25 cellular contexts compared by ENCODE assay signal in the genomic region with DNA sequence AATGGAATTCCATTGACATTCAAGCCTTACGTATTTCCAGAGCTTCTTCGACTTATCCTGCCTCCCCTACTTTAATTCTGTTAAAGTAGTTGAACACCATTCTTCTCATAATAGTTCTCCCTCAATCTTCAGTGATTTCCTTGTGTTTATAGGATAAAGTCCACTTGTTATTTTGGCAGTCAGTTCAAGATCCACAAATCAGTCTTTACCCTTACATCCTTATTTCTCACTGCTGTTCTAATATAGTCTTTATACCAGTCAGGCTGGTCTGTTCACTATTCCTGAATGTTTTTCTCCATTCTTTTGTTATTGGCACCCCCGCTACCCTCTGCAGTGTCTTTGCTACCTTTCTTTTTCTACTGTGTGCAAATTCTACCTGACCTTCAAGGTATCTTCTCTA.
"Had no signal": no experiment of that assay in that cellular context is flagged by ENCODE, and none has a peak within 500 bp of the region (broad histone marks: within the 10 kb centered on the region; RNA-seq: fewer than 3 reads in every experiment).

No MANE protein-coding gene starts in this region.

- FAIRE-seq: endometrium, urothelium cell line had no signal

- H3K4me3 ChIP-seq: gastrocnemius medialis, left lung, right lobe of liver, testis, tibial artery, upper lobe of left lung had no signal

- H2AFZ ChIP-seq: parathyroid adenoma had no signal

- H3K27me3 ChIP-seq: gastrocnemius medialis, left lung, right lobe of liver, testis, tibial artery, upper lobe of left lung had no signal

- H3K27ac ChIP-seq: gastrocnemius medialis, left lung, parathyroid adenoma, right lobe of liver, tibial artery, upper lobe of left lung had no signal

- H3K4me3 Mint-ChIP-seq: effector memory CD8-positive, alpha-beta T cell; naive thymus-derived CD8-positive, alpha-beta T cell; neural crest cell; stimulated activated memory B cell treated with anti-CD40 and anti-IgM and Interleukin-4, amounts not matched to agents 10 μg/mL and 1 μg/mL and 100 μg/mL, for 72 hours had no signal

- ATAC-seq: effector memory CD8-positive, alpha-beta T cell; gastrocnemius medialis; left lung; naive thymus-derived CD8-positive, alpha-beta T cell; right lobe of liver; stimulated activated memory B cell treated with anti-CD40 and anti-IgM and Interleukin-4, amounts not matched to agents 10 μg/mL and 1 μg/mL and 100 μg/mL, for 72 hours; stimulated activated naive CD8-positive, alpha-beta T cell treated with anti-CD3 and anti-CD28 coated beads, Interleukin-15, Interleukin-2, amounts not matched to agents 100 U/mL and 50 U/mL, for 24 hours had no signal

- H3K4me1 ChIP-seq: right lobe of liver, tibial artery, upper lobe of left lung had no signal

- H3K27ac Mint-ChIP-seq: stimulated activated memory B cell treated with anti-CD40 and anti-IgM and Interleukin-4, amounts not matched to agents 10 μg/mL and 1 μg/mL and 100 μg/mL, for 72 hours had no signal

- DNase-seq: caudate nucleus; cerebellar nuclear complex; cortex of kidney; effector memory CD8-positive, alpha-beta T cell; gastrocnemius medialis; head of caudate nucleus; islet precursor cell; left lung; mesendoderm; midbrain; naive thymus-derived CD8-positive, alpha-beta T cell; right lobe of liver; stimulated activated CD4-positive, alpha-beta T cell treated with anti-CD3 and anti-CD28 coated beads, Interleukin-2, amount 100 ng/mL, for 24 hours; stimulated activated CD4-positive, alpha-beta T cell treated with anti-CD3 and anti-CD28 coated beads, Interleukin-4, amount 100 ng/mL, for 24 hours; stimulated activated naive CD8-positive, alpha-beta T cell treated with anti-CD3 and anti-CD28 coated beads, Interleukin-15, Interleukin-2, amounts not matched to agents 100 U/mL and 50 U/mL, for 24 hours; substantia nigra; tibial artery had no signal

- H3K9ac ChIP-seq: parathyroid adenoma had no signal

- H3K36me3 ChIP-seq: gastrocnemius medialis, tibial artery, upper lobe of left lung had no signal

- H3K9me3 Mint-ChIP-seq: effector memory CD8-positive, alpha-beta T cell; naive thymus-derived CD8-positive, alpha-beta T cell; neural crest cell; stimulated activated memory B cell treated with anti-CD40 and anti-IgM and Interleukin-4, amounts not matched to agents 10 μg/mL and 1 μg/mL and 100 μg/mL, for 72 hours had no signal

- H3K9me3 ChIP-seq: gastrocnemius medialis, left lung, right lobe of liver, testis, tibial artery, upper lobe of left lung had no signal

- H3K27me3 Mint-ChIP-seq: effector memory CD8-positive, alpha-beta T cell; naive thymus-derived CD8-positive, alpha-beta T cell; progenitor cell of endocrine pancreas; stimulated activated memory B cell treated with anti-CD40 and anti-IgM and Interleukin-4, amounts not matched to agents 10 μg/mL and 1 μg/mL and 100 μg/mL, for 72 hours had no signal
